In genomic region chr9:112145886-112146285, GRCh38 we compare ENCODE assay signal across 21 cellular contexts. TPM values are rescaled to one million over a fixed set of nuclear protein-coding genes. Genes with fewer than 3 reads are reported as not detected.
A peak's percentile ranks its signal among the peaks of the same experiment; 100 is the strongest.
DNase-seq lines count a peak whose midpoint lies in the region; ATAC-seq, FAIRE-seq and TF ChIP-seq lines count a peak whose summit lies in the region.
"Had no signal": no experiment of that assay in that cellular context is flagged by ENCODE, and none has a peak within 500 bp of the region (broad histone marks: within the 10 kb centered on the region; RNA-seq: fewer than 3 reads in every experiment).

No MANE protein-coding gene starts in this region.

- CTCF ChIA-PET in HepG2 (lab: Yijun Ruan, JAX; ENCODE audit: low intra/inter-chr PET ratio, low total read pairs), result no interaction called here
- CTCF ChIA-PET in WTC11 (lab: Charles Lee), result interaction anchor here (1.3 to 1.7 kb wide), 2 partner anchors 33 to 48 kb away, joined by 3 to 4 read pairs; no protein-coding TSS in a partner anchor

- H3K9me3 ChIP-seq in HepG2 (ENCODE audit: low read length) (no peaks in the 10 kb centered on the region), right lobe of liver (no peaks in the 10 kb centered on the region), iPS DF 6.9 (ENCODE audit: control insufficient read depth, insufficient read depth, low read length) (no peaks in the 10 kb centered on the region)
- H3K9me3 ChIP-seq: heart right ventricle, spleen, suprapubic skin had no signal

- no peaks in the 10 kb centered on the region for H3K79me2 ChIP-seq in HepG2 (ENCODE audit: insufficient read depth, low read length)

- H3K27ac Mint-ChIP-seq in WTC11, result peak overlapping the region; percentile 97
- no peak overlapping the region for H3K27ac Mint-ChIP-seq in mesothelial cell of epicardium

- no peaks in the 10 kb centered on the region for H3K27me3 Mint-ChIP-seq in WTC11 (ENCODE audit: low read depth)
- H3K27me3 Mint-ChIP-seq in mesothelial cell of epicardium (ENCODE audit: low read depth), result no peaks in the 10 kb centered on the region
- H3K27me3 Mint-ChIP-seq: central memory CD8-positive, alpha-beta T cell had no signal

- BruUV-seq in HepG2 (replicated peaks; lab: Mats Ljungman, UMichigan), result no TSS peak

- H3K27ac ChIP-seq in HepG2 (ENCODE audit: extremely low read length, insufficient read depth, low read length), result no peak overlapping the region
- no peak overlapping the region for H3K27ac ChIP-seq in right lobe of liver
- no peak overlapping the region for H3K27ac ChIP-seq in iPS DF 6.9 (ENCODE audit: low read length)
- H3K27ac ChIP-seq: GM23248, heart right ventricle, spleen, suprapubic skin had no signal

- DNase-seq in HepG2 (ENCODE audit: low spot score) (no peak), right lobe of liver (no peak), WTC11 (ENCODE audit: low spot score) (no peak), iPS DF 6.9 (ENCODE audit: low read depth, low spot score) (peak; percentile 22), CD1c-positive myeloid dendritic cell (ENCODE audit: extremely low spot score) (no peak), mesothelial cell of epicardium (ENCODE audit: low spot score in 2 of 2, unreplicated experiment in 2 of 2) (no peak), NCI-H1694 treated with DMSO at 0.1 percent for 48 hours (lab: John Stamatoyannopoulos, UW) (no peak)
- DNase-seq: activated CD4-positive, CD25-positive, alpha-beta regulatory T cell; C1 segment of cervical spinal cord; DMS79; effector CD4-positive, alpha-beta T cell; GM23248; heart right ventricle; kidney glomerular epithelial cell; midbrain; NCI-H526 treated with DMSO at 0.1 percent for 48 hours; spleen; stimulated activated CD8-positive, alpha-beta memory T cell treated with anti-CD3 and anti-CD28 coated beads, Interleukin-4, amount 100 ng/mL, for 48 hours had no signal

- in situ Hi-C loops in HepG2 (cut with HindIII; ENCODE audit: extremely low pct_ligation_motif_present, low pct_unique_long_range_greater_than_20kb), result no loop called here

- no peak for TF ChIP-seq CTCF in HepG2 (CRISPR knock-in tag; IDR thresholded peaks at IDR 0.05)
- TF ChIP-seq CTCF in right lobe of liver (IDR thresholded peaks at IDR 0.05), result no peak
- TF ChIP-seq CTCF in WTC11 (IDR thresholded peaks at IDR 0.05), result no peak
- TF ChIP-seq CTCF in mesothelial cell of epicardium (IDR thresholded peaks at IDR 0.05; ENCODE audit: unreplicated experiment), result no peak

- TF ChIP-seq EP300 in HepG2 (IDR thresholded peaks at IDR 0.05; ENCODE audit: low read depth in 2 of 2, low read length in 2 of 2) (no peak), HepG2 (CRISPR knock-in tag; IDR thresholded peaks at IDR 0.05; ENCODE audit: borderline replicate concordance) (no peak)

- no peak for FAIRE-seq in HepG2 (lab: Jason Lieb, UNC)

- ATAC-seq in HepG2, result no peak
- no peak for ATAC-seq in right lobe of liver
- peak; percentile 83 for ATAC-seq in WTC11
- no peak for ATAC-seq in GM18907 (IDR thresholded peaks at IDR 0.05; ENCODE audit: unreplicated experiment)
- ATAC-seq: heart right ventricle had no signal

- H3K36me3 ChIP-seq in HepG2 (replicated peaks in 1 of 2; ENCODE audit: control insufficient read depth in 1 of 2, insufficient read depth in 2 of 2, low read length in 2 of 2) (peaks cover 3 to 25% of the 10 kb centered on the region in 2 experiments), right lobe of liver (no peaks in the 10 kb centered on the region), iPS DF 6.9 (ENCODE audit: control insufficient read depth, insufficient read depth, low read length) (no peaks in the 10 kb centered on the region)
- H3K36me3 ChIP-seq: suprapubic skin had no signal

- WGBS in HepG2 (ENCODE audit: low lambda C conversion rate), result 81% methylated on average over 1 of the region's 1 CpG
- 69% methylated on average over 1 of the region's 1 CpG for WGBS in right lobe of liver (ENCODE audit: insufficient coverage, low coverage, low lambda C conversion rate, missing lambda C conversion rate)
- WGBS in iPS DF 6.9 (ENCODE audit: insufficient coverage, insufficient read length), result no CpG with 5 or more reads among the region's 1 CpG

- no peak overlapping the region for H3K4me3 Mint-ChIP-seq in WTC11
- no peak overlapping the region for H3K4me3 Mint-ChIP-seq in mesothelial cell of epicardium
- H3K4me3 Mint-ChIP-seq: central memory CD8-positive, alpha-beta T cell had no signal

- H3K4me3 ChIP-seq in HepG2 (replicated peaks in 1 of 3; ENCODE audit: insufficient read depth in 1 of 3, low read depth in 2 of 3, low read length in 3 of 3) (no peak overlapping the region), right lobe of liver (no peak overlapping the region), iPS DF 6.9 (ENCODE audit: low read length) (no peak overlapping the region)
- H3K4me3 ChIP-seq: GM23248, heart right ventricle, spleen, suprapubic skin had no signal

- H3K4me1 ChIP-seq in HepG2 (ENCODE audit: insufficient read depth, low read length), result peaks cover 11% of the 10 kb centered on the region
- no peaks in the 10 kb centered on the region for H3K4me1 ChIP-seq in right lobe of liver
- no peaks in the 10 kb centered on the region for H3K4me1 ChIP-seq in iPS DF 6.9 (ENCODE audit: control insufficient read depth, insufficient read depth, low read length)
- H3K4me1 ChIP-seq: heart right ventricle, suprapubic skin had no signal

- H2AFZ ChIP-seq in HepG2 (ENCODE audit: low read length), result no peak overlapping the region
- H2AFZ ChIP-seq: GM23248 had no signal

- TF ChIP-seq POLR2A in HepG2 (IDR thresholded peaks at IDR 0.05; ENCODE audit: insufficient read depth in 1 of 2, low read depth in 2 of 2, low read length in 2 of 2), result no peak
- no peak for TF ChIP-seq POLR2A in right lobe of liver (IDR thresholded peaks at IDR 0.05)

- H3K4me2 ChIP-seq in HepG2 (ENCODE audit: low read depth, low read length), result no peak overlapping the region

- peaks cover 4% of the 10 kb centered on the region; the same call in 1 of the 2 replicates for H3K36me3 Mint-ChIP-seq in WTC11
- H3K36me3 Mint-ChIP-seq in mesothelial cell of epicardium, result peaks cover 25% of the 10 kb centered on the region

- no peak for TF ChIP-seq RAD21 in HepG2 (CRISPR knock-in tag; IDR thresholded peaks at IDR 0.05)

- H3K9ac ChIP-seq in HepG2 (ENCODE audit: insufficient read depth, low read depth, low read length), result no peak overlapping the region
- H3K9ac ChIP-seq: GM23248 had no signal

- H3K4me1 Mint-ChIP-seq in WTC11 (peaks cover 8% of the 10 kb centered on the region), mesothelial cell of epicardium (peaks cover 6% of the 10 kb centered on the region)
- H3K4me1 Mint-ChIP-seq: central memory CD8-positive, alpha-beta T cell had no signal

- POLR2A ChIA-PET in HepG2 (lab: Yijun Ruan, JAX), result interaction anchor here (0.6 kb wide), 1 partner anchor 234 kb away, joined by 3 read pairs; the partner anchor contains the start of gene HSDL2
- POLR2A ChIA-PET in WTC11 (lab: Charles Lee), result no interaction called here

- no peaks in the 10 kb centered on the region for H4K20me1 ChIP-seq in HepG2 (ENCODE audit: insufficient read depth, low read length)

- intact Hi-C loops in HepG2 (cut with micrococcal nuclease; ENCODE audit: unreplicated experiment), result no loop called here
- intact Hi-C loops in right lobe of liver (cut with DNase I), result loop anchor here in 1 of 2 donors (10.0 kb wide), 1 partner anchor 59 kb away; no protein-coding TSS in a partner anchor

- no peaks in the 10 kb centered on the region for H3K27me3 ChIP-seq in HepG2 (ENCODE audit: control insufficient read depth in 1 of 2, insufficient read depth in 2 of 2, low read length in 2 of 2)
- H3K27me3 ChIP-seq in right lobe of liver, result no peaks in the 10 kb centered on the region
- H3K27me3 ChIP-seq in iPS DF 6.9 (ENCODE audit: control insufficient read depth, insufficient read depth, low read length), result no peaks in the 10 kb centered on the region
- H3K27me3 ChIP-seq: heart right ventricle, spleen, suprapubic skin had no signal

- no peaks in the 10 kb centered on the region for H3K9me3 Mint-ChIP-seq in WTC11
- H3K9me3 Mint-ChIP-seq in mesothelial cell of epicardium, result no peaks in the 10 kb centered on the region
- H3K9me3 Mint-ChIP-seq: central memory CD8-positive, alpha-beta T cell had no signal

TF ChIP-seq in HepG2, 621 proteins besides CTCF, POLR2A, EP300 and RAD21 (continues in another document):
- TF ChIP-seq TEAD3 (CRISPR knock-in tag; optimal IDR thresholded peaks at IDR 0.05; ENCODE audit: borderline replicate concordance) (peak; percentile 56), FOXA1 (IDR thresholded peaks at IDR 0.05) (no peak), FOXA1 (CRISPR knock-in tag; IDR thresholded peaks at IDR 0.05) (0 out of 2 replicates have a peak, but pooled peaks have one; percentile 16)

RNA-seq across cellular contexts. Expression of gene SUSD1, which starts 29.2 kb away (rescaled TPM):
- total RNA-seq in HepG2 (2016; rRNA removed; fragmentation: Illumina TruSeq; extraction: Trizol) (16.0 and 25.9 TPM in 2 replicates), right lobe of liver (1 to 10 TPM; 2.7 to 7.2 (median 3.9) TPM), WTC11 (2021) (4.4 to 5.7 TPM (median 5.1 TPM) in 3 replicates), mesothelial cell of epicardium (24.1 to 26.0 TPM (median 25.8 TPM) in 3 replicates)
- 19.0 and 22.4 TPM in 2 replicates for total RNA-seq in HepG2 (2016; cell fraction: cytosol; rRNA removed; fragmentation: Illumina TruSeq; extraction: Trizol; ENCODE audit: low read depth)
- 13.8 and 23.8 TPM in 2 replicates for total RNA-seq in HepG2 (2016; cell fraction: insoluble cytoplasmic fraction; rRNA removed; fragmentation: Illumina TruSeq; extraction: Trizol)
- total RNA-seq in HepG2 (2016; cell fraction: membrane; rRNA removed; fragmentation: Illumina TruSeq; extraction: Trizol), result 22.6 and 26.9 TPM in 2 replicates
- total RNA-seq in HepG2 (2016; cell fraction: nucleus; rRNA removed; fragmentation: Illumina TruSeq; extraction: Trizol), result 25.3 and 30.6 TPM in 2 replicates
- 26.9 and 32.3 TPM in 2 replicates for polyA plus RNA-seq in HepG2 (2011; rRNA removed)
- polyA plus RNA-seq in HepG2 (2011; cell fraction: cytosol; rRNA removed), result 28.5 and 29.1 TPM in 2 replicates
- 14.0 and 15.0 TPM in 2 replicates for polyA plus RNA-seq in HepG2 (2011; cell fraction: nucleus; rRNA removed)
- polyA plus RNA-seq in HepG2 (2012), result 15.4 and 19.2 TPM in 2 replicates
- polyA plus RNA-seq in HepG2 (2016; cell fraction: cytosol; fragmentation: Illumina TruSeq; extraction: Trizol; ENCODE audit: low read depth), result 8.6 and 9.9 TPM in 2 replicates
- polyA plus RNA-seq in HepG2 (2016; cell fraction: insoluble cytoplasmic fraction; fragmentation: Illumina TruSeq; extraction: Trizol; ENCODE audit: low read depth), result 11.7 and 12.2 TPM in 2 replicates
- 14.8 and 16.5 TPM in 2 replicates for polyA plus RNA-seq in HepG2 (2016; cell fraction: membrane; fragmentation: Illumina TruSeq; extraction: Trizol; ENCODE audit: low read depth)
- polyA plus RNA-seq in HepG2 (2016; cell fraction: nucleus; fragmentation: Illumina TruSeq; extraction: Trizol; ENCODE audit: insufficient read depth, low read depth), result 26.8 and 28.0 TPM in 2 replicates
- polyA minus RNA-seq in HepG2 (2011; rRNA and poly(A)+ RNA removed; ENCODE audit: low replicate concordance), result 11.2 and 45.2 TPM in 2 replicates
- polyA minus RNA-seq in HepG2 (2011; cell fraction: cytosol; rRNA and poly(A)+ RNA removed), result 22.7 and 34.1 TPM in 2 replicates
- polyA minus RNA-seq in HepG2 (2011; cell fraction: nucleus; rRNA and poly(A)+ RNA removed), result 29.7 and 32.4 TPM in 2 replicates

Comparison
In these comparisons a context has a peak if more than half of its experiments do, and no peak if none do; other contexts are left out.
1. Of the 50 proteins assayed by ChIP-seq in both HepG2 and WTC11: peak only in HepG2: none; only in WTC11: none; in both: PRDM15; in neither: 49.